Comparison of ENCODE assay signal across 18 cellular contexts in the genomic region with DNA sequence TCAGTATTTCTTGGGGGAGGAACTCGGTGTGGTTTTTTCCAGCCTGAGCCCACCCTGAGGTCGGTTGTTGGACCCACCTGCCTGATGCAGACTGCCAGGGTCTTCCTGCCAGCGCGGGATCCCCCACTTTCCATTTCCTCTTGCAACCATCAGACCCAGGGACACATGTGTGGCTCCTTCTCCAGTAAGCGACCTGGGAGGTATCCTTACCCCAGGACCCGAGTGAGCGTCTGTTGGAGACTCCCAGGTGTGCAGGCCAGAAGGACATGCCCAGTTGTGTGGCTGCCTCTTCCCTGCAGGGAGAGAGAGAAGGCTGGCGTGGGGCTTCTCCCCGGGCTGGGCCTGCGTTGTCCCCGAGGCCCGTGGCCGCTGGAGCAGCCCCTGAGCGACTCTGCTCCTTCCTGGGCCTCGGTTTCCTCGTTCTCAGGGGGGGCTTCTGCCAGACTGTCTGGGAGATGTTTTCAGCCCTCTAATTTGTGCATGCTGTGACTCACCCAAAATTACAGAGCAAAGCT. TPM values are rescaled to one million over a fixed set of nuclear protein-coding genes. Genes with fewer than 3 reads are reported as not detected.
DNase-seq lines count a peak whose midpoint lies in the region; ATAC-seq and TF ChIP-seq lines count a peak whose summit lies in the region.
"Had no signal": no experiment of that assay in that cellular context is flagged by ENCODE, and none has a peak within 500 bp of the region (broad histone marks: within the 10 kb centered on the region; RNA-seq: fewer than 3 reads in every experiment).

No MANE protein-coding gene starts in this region.

- no peak for TF ChIP-seq CTCF in Peyer's patch (IDR thresholded peaks at IDR 0.05)

- H3K4me3 ChIP-seq in Peyer's patch (no peak overlapping the region), thymus (ENCODE audit: low read length) (no peak overlapping the region)
- H3K4me3 ChIP-seq: SJCRH30, transverse colon had no signal

- H3K4me1 ChIP-seq in Peyer's patch (no peaks in the 10 kb centered on the region), thymus (ENCODE audit: control insufficient read depth, insufficient read depth, low read length) (peaks cover 16% of the 10 kb centered on the region)
- H3K4me1 ChIP-seq: SJCRH30, transverse colon had no signal

- H3K9me3 ChIP-seq in Peyer's patch (no peaks in the 10 kb centered on the region), thymus (ENCODE audit: control insufficient read depth) (no peaks in the 10 kb centered on the region)
- H3K9me3 ChIP-seq: SJCRH30, transverse colon had no signal

- DNase-seq in activated T-cell treated with anti-CD3 and anti-CD28 coated beads, Interleukin-2, amount 50 U/mL, for 48 hours, result peak; percentile 16 to 17
- DNase-seq in activated T-cell treated with anti-CD3 and anti-CD28 coated beads for 4 hours (no peak), Peyer's patch (peak in 2 of 3 donors; percentile 22 to 44), immature natural killer cell (no peak), NCI-H2196 treated with DMSO at 0.1 percent for 48 hours (lab: John Stamatoyannopoulos, UW; ENCODE audit: unreplicated experiment) (no peak)
- DNase-seq: C1 segment of cervical spinal cord; mammary epithelial cell; NCI-H1048; NCI-H524; NK-92 treated with Interleukin-12 subunit alpha and Interleukin-12 subunit beta, amount 100 ng/mL, for 24 hours; SJCRH30 had no signal

- peaks cover 0 to 2% (median 0%) of the 10 kb centered on the region in 6 donors for H3K9me3 Mint-ChIP-seq in immature natural killer cell
- H3K9me3 Mint-ChIP-seq: stimulated activated naive CD8-positive, alpha-beta T cell treated with anti-CD3 and anti-CD28 coated beads, Interleukin-15, Interleukin-2, amounts not matched to agents 100 ng/mL and 50 ng/mL, for 24 hours had no signal

- peaks cover 5 to 10% (median 7%) of the 10 kb centered on the region in 3 donors for H3K36me3 Mint-ChIP-seq in immature natural killer cell

- whole genome bisulfite sequencing in thymus, result 41% methylated on average over 16 of the region's 16 CpGs

- peaks cover 4 to 16% (median 15%) of the 10 kb centered on the region in 3 donors for H3K27me3 Mint-ChIP-seq in immature natural killer cell (ENCODE audit: low read depth in 3 of 3)
- H3K27me3 Mint-ChIP-seq: brain; stimulated activated naive CD8-positive, alpha-beta T cell treated with anti-CD3 and anti-CD28 coated beads, Interleukin-15, Interleukin-2, amounts not matched to agents 100 ng/mL and 50 ng/mL, for 24 hours had no signal

- no peak for TF ChIP-seq POLR2A in Peyer's patch (IDR thresholded peaks at IDR 0.05)

- H3K27ac Mint-ChIP-seq in immature natural killer cell, result peak overlapping the region; percentile 84 to 98 (median 94)
- H3K27ac Mint-ChIP-seq: brain had no signal

- H3K27ac ChIP-seq in Peyer's patch (no peak overlapping the region), thymus (ENCODE audit: low read depth) (peak overlapping the region; percentile 64)
- H3K27ac ChIP-seq: SJCRH30, transverse colon had no signal

- H3K27me3 ChIP-seq in Peyer's patch (no peaks in the 10 kb centered on the region), thymus (ENCODE audit: control insufficient read depth, insufficient read depth) (no peaks in the 10 kb centered on the region)
- H3K27me3 ChIP-seq: SJCRH30, transverse colon had no signal

- H3K4me1 Mint-ChIP-seq in immature natural killer cell, result peaks cover 97 to 98% of the 10 kb centered on the region in 2 donors

- ATAC-seq in GM21825 (IDR thresholded peaks at IDR 0.05; ENCODE audit: unreplicated experiment) (no peak), GM18861 (IDR thresholded peaks at IDR 0.05; ENCODE audit: unreplicated experiment) (no peak)

- H3K36me3 ChIP-seq in Peyer's patch, result no peaks in the 10 kb centered on the region
- H3K36me3 ChIP-seq in thymus (ENCODE audit: control insufficient read depth, insufficient read depth), result no peaks in the 10 kb centered on the region
- H3K36me3 ChIP-seq: SJCRH30, transverse colon had no signal

- peak overlapping the region; percentile 75 to 88 (median 82) for H3K4me3 Mint-ChIP-seq in immature natural killer cell
- H3K4me3 Mint-ChIP-seq: brain; stimulated activated naive CD8-positive, alpha-beta T cell treated with anti-CD3 and anti-CD28 coated beads, Interleukin-15, Interleukin-2, amounts not matched to agents 100 ng/mL and 50 ng/mL, for 24 hours had no signal

RNA-seq across cellular contexts. Expression of gene APBA2, which starts 56.8 kb away (rescaled TPM):
- total RNA-seq in Peyer's patch, result 10 to 100 TPM in 1 of 4 donors, 1 to 10 TPM in 3; 7.2 to 33.8 (median 8.8) TPM
- 10 to 100 TPM; 24.4 to 68.7 (median 25.4) TPM for polyA plus RNA-seq in immature natural killer cell
- polyA plus RNA-seq in thymus, result 15.3 TPM
- total RNA-seq: LHCN-M2 had no signal

Comparison
In these comparisons a context has a peak if more than half of its experiments do, and no peak if none do; other contexts are left out.
1. DNase-seq: peak in activated T-cell treated with anti-CD3 and anti-CD28 coated beads, Interleukin-2, amount 50 U/mL, for 48 hours (2 of 2) and Peyer's patch (2 of 3); none in activated T-cell treated with anti-CD3 and anti-CD28 coated beads for 4 hours (single experiment), immature natural killer cell (0 of 3) and NCI-H2196 treated with DMSO at 0.1 percent for 48 hours (single experiment).